In the genomic region with DNA sequence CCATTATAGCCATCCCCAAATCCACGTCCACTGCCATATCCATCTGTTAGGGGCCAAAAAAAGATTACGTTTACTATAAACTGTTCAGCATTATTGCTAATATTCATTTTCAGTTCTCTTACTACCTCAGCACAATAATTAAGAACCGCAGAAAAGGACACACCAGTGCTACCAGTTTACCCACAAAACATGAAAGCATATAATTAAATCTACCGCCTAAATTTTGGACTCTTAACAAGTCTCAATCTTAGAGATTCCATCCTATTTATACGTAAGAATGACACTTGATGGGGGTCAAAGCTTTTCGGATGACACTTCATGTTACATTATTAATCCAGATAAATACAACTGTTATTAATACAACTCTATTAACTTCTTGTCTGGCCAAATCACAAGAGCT, we compare ENCODE assay signal across 2 cellular contexts.
TF ChIP-seq lines count a peak whose summit lies in the region.

No MANE protein-coding gene starts in this region.

TF ChIP-seq in SK-N-SH, 30 proteins besides CTCF, POLR2A, EP300 and RAD21:
- TF ChIP-seq SIN3A (IDR thresholded peaks at IDR 0.05; ENCODE audit: borderline replicate concordance, low read depth, low read length) (no peak), NRF1 (IDR thresholded peaks at IDR 0.05; ENCODE audit: low read depth, low read length) (no peak), TAF1 (IDR thresholded peaks at IDR 0.05; ENCODE audit: borderline replicate concordance, low read depth, low read length) (no peak), TCF12 (IDR thresholded peaks at IDR 0.05) (no peak), FOSL2 (IDR thresholded peaks at IDR 0.05; ENCODE audit: borderline replicate concordance, low read depth) (no peak), YY1 (IDR thresholded peaks at IDR 0.05; ENCODE audit: low read depth) (no peak), RCOR1 (IDR thresholded peaks at IDR 0.05; ENCODE audit: low read length) (no peak), FOXJ3 (CRISPR knock-in tag; IDR thresholded peaks at IDR 0.05) (no peak), MEF2A (IDR thresholded peaks at IDR 0.05; ENCODE audit: borderline replicate concordance, low read depth) (no peak), RFX5 (IDR thresholded peaks at IDR 0.05; ENCODE audit: low read length) (no peak), RXRA (IDR thresholded peaks at IDR 0.05; ENCODE audit: borderline replicate concordance, low read depth) (no peak), SMC3 (IDR thresholded peaks at IDR 0.05; ENCODE audit: low read depth, low read length) (no peak)
- TF ChIP-seq, protein P1, sequence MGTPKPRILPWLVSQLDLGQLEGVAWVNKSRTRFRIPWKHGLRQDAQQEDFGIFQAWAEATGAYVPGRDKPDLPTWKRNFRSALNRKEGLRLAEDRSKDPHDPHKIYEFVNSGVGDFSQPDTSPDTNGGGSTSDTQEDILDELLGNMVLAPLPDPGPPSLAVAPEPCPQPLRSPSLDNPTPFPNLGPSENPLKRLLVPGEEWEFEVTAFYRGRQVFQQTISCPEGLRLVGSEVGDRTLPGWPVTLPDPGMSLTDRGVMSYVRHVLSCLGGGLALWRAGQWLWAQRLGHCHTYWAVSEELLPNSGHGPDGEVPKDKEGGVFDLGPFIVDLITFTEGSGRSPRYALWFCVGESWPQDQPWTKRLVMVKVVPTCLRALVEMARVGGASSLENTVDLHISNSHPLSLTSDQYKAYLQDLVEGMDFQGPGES (IDR thresholded peaks at IDR 0.05; ENCODE audit: low read depth, low read length), result no peak
- TF ChIP-seq, protein P2, sequence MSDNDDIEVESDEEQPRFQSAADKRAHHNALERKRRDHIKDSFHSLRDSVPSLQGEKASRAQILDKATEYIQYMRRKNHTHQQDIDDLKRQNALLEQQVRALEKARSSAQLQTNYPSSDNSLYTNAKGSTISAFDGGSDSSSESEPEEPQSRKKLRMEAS (IDR thresholded peaks at IDR 0.05; ENCODE audit: low read depth), result no peak
- TF ChIP-seq, protein P3, sequence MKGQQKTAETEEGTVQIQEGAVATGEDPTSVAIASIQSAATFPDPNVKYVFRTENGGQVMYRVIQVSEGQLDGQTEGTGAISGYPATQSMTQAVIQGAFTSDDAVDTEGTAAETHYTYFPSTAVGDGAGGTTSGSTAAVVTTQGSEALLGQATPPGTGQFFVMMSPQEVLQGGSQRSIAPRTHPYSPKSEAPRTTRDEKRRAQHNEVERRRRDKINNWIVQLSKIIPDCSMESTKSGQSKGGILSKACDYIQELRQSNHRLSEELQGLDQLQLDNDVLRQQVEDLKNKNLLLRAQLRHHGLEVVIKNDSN (IDR thresholded peaks at IDR 0.05; ENCODE audit: borderline replicate concordance, low read depth), result no peak

TF ChIP-seq in endothelial cell of umbilical vein, 7 proteins besides CTCF, POLR2A, EP300 and RAD21:
- no peak for TF ChIP-seq MYC (IDR thresholded peaks at IDR 0.05; ENCODE audit: low read depth, low read length)
- no peak for TF ChIP-seq POLR2AphosphoS5 (IDR thresholded peaks at IDR 0.05; ENCODE audit: insufficient read depth, low read depth, low read length)
- no peak for TF ChIP-seq FOS (IDR thresholded peaks at IDR 0.05; ENCODE audit: borderline replicate concordance, insufficient read depth, low read length)
- TF ChIP-seq EZH2 (IDR thresholded peaks at IDR 0.05; ENCODE audit: borderline replicate concordance, low read depth, low read length, severe bottlenecking), result no peak
- TF ChIP-seq, protein P2 (IDR thresholded peaks at IDR 0.05; ENCODE audit: insufficient read depth, insufficient read length), result no peak
- TF ChIP-seq JUN (IDR thresholded peaks at IDR 0.05; ENCODE audit: borderline replicate concordance, insufficient read depth, insufficient read length, low read depth), result no peak
- no peak for TF ChIP-seq GATA2 (IDR thresholded peaks at IDR 0.05; ENCODE audit: insufficient read depth, insufficient read length, low read depth, low read length)
